14 cellular contexts compared by ENCODE assay signal in the genomic region with DNA sequence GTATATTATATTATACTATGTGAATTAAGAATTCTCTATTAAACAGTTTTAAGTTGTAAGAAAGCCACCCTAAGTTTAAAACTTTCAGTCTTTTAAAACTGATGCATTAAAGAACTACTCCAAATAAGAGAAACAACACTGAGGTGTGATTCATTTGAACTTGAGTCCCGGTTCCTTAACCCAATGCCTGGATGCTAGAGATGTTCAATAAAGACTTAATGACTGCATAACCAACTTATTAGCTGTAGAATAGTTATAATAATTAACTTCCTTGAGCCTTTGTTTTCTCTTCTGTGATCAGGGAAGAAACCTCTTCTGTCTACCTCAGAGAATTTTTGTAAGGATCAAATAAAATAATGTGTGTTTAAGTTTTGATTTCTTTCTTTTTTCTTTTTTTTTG. TPM values are rescaled to one million over a fixed set of nuclear protein-coding genes. Genes with fewer than 3 reads are reported as not detected.
DNase-seq lines count a peak whose midpoint lies in the region; ATAC-seq and TF ChIP-seq lines count a peak whose summit lies in the region.
"Had no signal": no experiment of that assay in that cellular context is flagged by ENCODE, and none has a peak within 500 bp of the region (broad histone marks: within the 10 kb centered on the region; RNA-seq: fewer than 3 reads in every experiment).

No MANE protein-coding gene starts in this region.

- no peak overlapping the region for H3K4me3 ChIP-seq in CD8-positive, alpha-beta T cell (ENCODE audit: low read depth, low read length)
- H3K4me3 ChIP-seq in left lung (no peak overlapping the region), stomach (no peak overlapping the region)
- H3K4me3 ChIP-seq: HAP-1 had no signal

- peak overlapping the region; percentile 96 for H3K27ac Mint-ChIP-seq in CD8-positive, alpha-beta T cell
- peak overlapping the region; percentile 92 for H3K27ac Mint-ChIP-seq in T-helper 17 cell

- no peak for DNase-seq in CD8-positive, alpha-beta T cell
- DNase-seq in T-helper 17 cell (no peak), left lung (no peak), stomach (no peak), NOMO-1 treated with DMSO at 0.1 percent for 48 hours (lab: John Stamatoyannopoulos, UW; ENCODE audit: unreplicated experiment) (no peak), DMS153 treated with DMSO at 0.1 percent for 48 hours (lab: John Stamatoyannopoulos, UW; ENCODE audit: unreplicated experiment) (no peak)
- no peak for DNase-seq in activated effector memory CD4-positive, alpha-beta T cell treated with anti-CD3 and anti-CD28 coated beads, Interleukin-2, amount 50 U/mL, for 16 hours
- DNase-seq in effector CD4-positive, alpha-beta T cell, result no peak
- DNase-seq: activated naive CD4-positive, alpha-beta T cell treated with anti-CD3 and anti-CD28 coated beads, Interleukin-2, amount 10 ng/mL, durations not matched to agents 7 days and 5 days; cerebellar nuclear complex; NCI-H2029 treated with DMSO at 0.1 percent for 48 hours; stimulated activated CD4-positive, alpha-beta T cell treated with anti-CD3 and anti-CD28 coated beads, Interleukin-4, amount 100 ng/mL, for 4 hours; stimulated activated naive CD4-positive, alpha-beta T cell had no signal

- H3K4me3 Mint-ChIP-seq in CD8-positive, alpha-beta T cell, result no peak overlapping the region
- peak overlapping the region; percentile 53 for H3K4me3 Mint-ChIP-seq in T-helper 17 cell

- no peaks in the 10 kb centered on the region for H3K9me3 ChIP-seq in CD8-positive, alpha-beta T cell (ENCODE audit: low read length)
- H3K9me3 ChIP-seq in T-helper 17 cell (ENCODE audit: control insufficient read depth, low read length, poor library complexity, severe bottlenecking) (no peaks in the 10 kb centered on the region), left lung (no peaks in the 10 kb centered on the region), stomach (no peaks in the 10 kb centered on the region)
- H3K9me3 ChIP-seq: HAP-1 had no signal

- H3K36me3 ChIP-seq in CD8-positive, alpha-beta T cell (ENCODE audit: insufficient read depth, low read length), result no peaks in the 10 kb centered on the region
- H3K36me3 ChIP-seq in left lung (no peaks in the 10 kb centered on the region), stomach (no peaks in the 10 kb centered on the region)
- H3K36me3 ChIP-seq: HAP-1 had no signal

- no peaks in the 10 kb centered on the region for H3K36me3 Mint-ChIP-seq in CD8-positive, alpha-beta T cell
- H3K36me3 Mint-ChIP-seq in T-helper 17 cell (ENCODE audit: low read depth), result no peaks in the 10 kb centered on the region

- 73 to 83% (median 78%) methylated on average over 1 of the region's 1 CpG for WGBS in stomach, 5 donors

- no peaks in the 10 kb centered on the region for H3K27me3 ChIP-seq in CD8-positive, alpha-beta T cell (ENCODE audit: insufficient read depth, low read length)
- H3K27me3 ChIP-seq in left lung (no peaks in the 10 kb centered on the region), stomach (no peaks in the 10 kb centered on the region)

- no peak for TF ChIP-seq POLR2A in stomach (IDR thresholded peaks at IDR 0.05)

- no peak overlapping the region for H3K27ac ChIP-seq in CD8-positive, alpha-beta T cell (ENCODE audit: low read depth, low read length)
- H3K27ac ChIP-seq in left lung, result peak overlapping the region; percentile 91 to 92
- peak overlapping the region; percentile 54 to 95 (median 90) for H3K27ac ChIP-seq in stomach

- intact Hi-C loops in CD8-positive, alpha-beta T cell (cut with DNase I, micrococcal nuclease), result loop anchor here in 1 of 2 experiments (2.0 kb wide), 1 partner anchor 196 kb away; the partner anchor contains the start of gene RPS6
- intact Hi-C loops in left lung (cut with DNase I), result no loop called here
- intact Hi-C loops in stomach (cut with DNase I; ENCODE audit: low total_unique reads), result no loop called here

- TF ChIP-seq CTCF in CD8-positive, alpha-beta T cell (IDR thresholded peaks at IDR 0.05), result no peak
- TF ChIP-seq CTCF in left lung (IDR thresholded peaks at IDR 0.05) (no peak), stomach (IDR thresholded peaks at IDR 0.05) (no peak)

- H3K9me3 Mint-ChIP-seq in CD8-positive, alpha-beta T cell, result no peaks in the 10 kb centered on the region
- H3K9me3 Mint-ChIP-seq: activated naive CD4-positive, alpha-beta T cell treated with anti-CD3 and anti-CD28 coated beads, Interleukin-2, amount 10 ng/mL, durations not matched to agents 7 days and 5 days had no signal

- H3K27me3 Mint-ChIP-seq in CD8-positive, alpha-beta T cell (ENCODE audit: low read depth), result no peaks in the 10 kb centered on the region
- H3K27me3 Mint-ChIP-seq in T-helper 17 cell, result no peaks in the 10 kb centered on the region
- H3K27me3 Mint-ChIP-seq: activated naive CD4-positive, alpha-beta T cell treated with anti-CD3 and anti-CD28 coated beads, Interleukin-2, amount 10 ng/mL, durations not matched to agents 7 days and 5 days had no signal

- POLR2A ChIA-PET in CD8-positive, alpha-beta T cell (lab: Charles Lee), result interaction anchor here (2.1 kb wide), 1 partner anchor 45 kb away, joined by 12 read pairs; the partner anchor contains the start of gene DENND4C

- CTCF ChIA-PET in CD8-positive, alpha-beta T cell (lab: Charles Lee), result interaction anchor here (4.4 kb wide), 1 partner anchor 11 kb away, joined by 29 read pairs; no protein-coding TSS in a partner anchor

- no peak for ATAC-seq in CD8-positive, alpha-beta T cell
- ATAC-seq in T-helper 17 cell (no peak), left lung (no peak)

- peaks cover 25% of the 10 kb centered on the region for H3K4me1 Mint-ChIP-seq in CD8-positive, alpha-beta T cell (ENCODE audit: low read depth)
- peaks cover 8% of the 10 kb centered on the region for H3K4me1 Mint-ChIP-seq in T-helper 17 cell

- TF ChIP-seq EP300 in stomach (IDR thresholded peaks at IDR 0.05), result no peak

- H3K4me1 ChIP-seq in CD8-positive, alpha-beta T cell (ENCODE audit: insufficient read depth, low read length), result peaks cover 34% of the 10 kb centered on the region
- H3K4me1 ChIP-seq in left lung (peaks cover 23 to 60% of the 10 kb centered on the region in 2 donors), stomach (peaks cover 30 to 59% (median 39%) of the 10 kb centered on the region in 4 donors)

RNA-seq across cellular contexts. Expression of gene DENND4C, which starts 45.3 kb away (rescaled TPM):
- 10 to 100 TPM; 27.4 to 29.8 TPM for total RNA-seq in CD8-positive, alpha-beta T cell
- total RNA-seq in T-helper 17 cell, result 10 to 100 TPM; 49.4 to 54.4 TPM
- 10 to 100 TPM; 55.1 to 59.3 TPM for total RNA-seq in left lung
- 100 to 1,000 TPM in 2 of 5 donors, 10 to 100 TPM in 3; 46.0 to 226 (median 63.5) TPM for total RNA-seq in stomach
- polyA plus RNA-seq in stomach, result 1 to 10 TPM; 6.3 to 9.3 (median 7.7) TPM

RNA-seq across cellular contexts. Expression of gene PLIN2, which starts 57.9 kb away (rescaled TPM):
- 10 to 100 TPM; 47.1 to 47.7 TPM for total RNA-seq in CD8-positive, alpha-beta T cell
- total RNA-seq in T-helper 17 cell (10 to 100 TPM; 65.7 to 66.2 TPM), left lung (100 to 1,000 TPM in 1 of 2 donors, 10 to 100 TPM in 1; 83.2 to 174 TPM), stomach (100 to 1,000 TPM in 2 of 5 donors, 10 to 100 TPM in 3; 20.5 to 208 (median 37.7) TPM)
- polyA plus RNA-seq in stomach, result 10 to 100 TPM; 22.8 to 81.0 (median 55.8) TPM
